1 cellular context compared by ENCODE assay signal in the genomic region with DNA sequence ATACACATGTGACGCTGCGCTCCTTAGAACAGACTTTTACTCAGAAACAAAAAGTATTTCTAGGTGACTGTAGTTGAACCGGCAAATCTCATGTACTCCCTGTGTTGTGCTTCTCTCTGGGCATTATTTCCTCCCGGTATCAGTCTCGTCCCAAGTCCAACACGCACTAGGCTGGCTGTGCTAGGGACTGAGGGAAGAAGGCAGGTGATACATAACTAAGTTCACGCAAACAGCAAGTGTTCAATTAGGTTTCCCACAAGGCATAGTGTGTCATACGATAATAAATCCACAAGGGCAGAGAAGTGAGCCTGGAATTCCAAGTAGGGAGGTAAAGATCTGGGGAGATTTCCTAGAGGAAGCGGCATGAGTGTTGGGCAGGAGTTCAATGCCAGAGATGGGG.
TF ChIP-seq lines count a peak whose summit lies in the region.

No MANE protein-coding gene starts in this region.

TF ChIP-seq in SK-N-SH treated with all-trans-retinoic acid at 6 μM for 48 hours, 23 proteins besides CTCF, POLR2A, EP300 and RAD21 (continued from another document):
- TF ChIP-seq, protein P1, sequence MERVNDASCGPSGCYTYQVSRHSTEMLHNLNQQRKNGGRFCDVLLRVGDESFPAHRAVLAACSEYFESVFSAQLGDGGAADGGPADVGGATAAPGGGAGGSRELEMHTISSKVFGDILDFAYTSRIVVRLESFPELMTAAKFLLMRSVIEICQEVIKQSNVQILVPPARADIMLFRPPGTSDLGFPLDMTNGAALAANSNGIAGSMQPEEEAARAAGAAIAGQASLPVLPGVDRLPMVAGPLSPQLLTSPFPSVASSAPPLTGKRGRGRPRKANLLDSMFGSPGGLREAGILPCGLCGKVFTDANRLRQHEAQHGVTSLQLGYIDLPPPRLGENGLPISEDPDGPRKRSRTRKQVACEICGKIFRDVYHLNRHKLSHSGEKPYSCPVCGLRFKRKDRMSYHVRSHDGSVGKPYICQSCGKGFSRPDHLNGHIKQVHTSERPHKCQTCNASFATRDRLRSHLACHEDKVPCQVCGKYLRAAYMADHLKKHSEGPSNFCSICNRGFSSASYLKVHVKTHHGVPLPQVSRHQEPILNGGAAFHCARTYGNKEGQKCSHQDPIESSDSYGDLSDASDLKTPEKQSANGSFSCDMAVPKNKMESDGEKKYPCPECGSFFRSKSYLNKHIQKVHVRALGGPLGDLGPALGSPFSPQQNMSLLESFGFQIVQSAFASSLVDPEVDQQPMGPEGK (CRISPR knock-in tag; IDR thresholded peaks at IDR 0.05; ENCODE audit: borderline replicate concordance) = no peak
- no peak for TF ChIP-seq RARB (CRISPR knock-in tag; IDR thresholded peaks at IDR 0.05)
